Comparison of ENCODE assay signal across 19 cellular contexts in genomic region chr1:39566441-39567137, GRCh38. TPM values are rescaled to one million over a fixed set of nuclear protein-coding genes. Genes with fewer than 3 reads are reported as not detected.
DNase-seq lines count a peak whose midpoint lies in the region; ATAC-seq, FAIRE-seq and TF ChIP-seq lines count a peak whose summit lies in the region.
"Had no signal": no experiment of that assay in that cellular context is flagged by ENCODE, and none has a peak within 500 bp of the region (broad histone marks: within the 10 kb centered on the region; RNA-seq: fewer than 3 reads in every experiment).

No MANE protein-coding gene starts in this region.

- peaks cover 10 to 100% of the 10 kb centered on the region in 2 donors for H3K36me3 ChIP-seq in left lung

- H3K4me3 Mint-ChIP-seq in activated naive CD4-positive, alpha-beta T cell treated with anti-CD3 and anti-CD28 coated beads for 36 hours, result no peak overlapping the region
- H3K4me3 Mint-ChIP-seq in T-helper 17 cell, result no peak overlapping the region
- no peak overlapping the region for H3K4me3 Mint-ChIP-seq in stimulated activated memory B cell treated with anti-CD40 and anti-IgM and Interleukin-4, amounts not matched to agents 10 μg/mL and 1 μg/mL and 100 μg/mL, for 72 hours
- H3K4me3 Mint-ChIP-seq: T-helper 2 cell treated with Interferon-gamma antibody and Interleukin-4, amounts not matched to agents 5 μg/mL and 100 μg/mL, for 36 hours had no signal

- FAIRE-seq in HTR-8/SVneo (lab: Jason Lieb, UNC), result no peak
- FAIRE-seq: endometrium, GM18507 had no signal

- DNase-seq in activated naive CD4-positive, alpha-beta T cell treated with anti-CD3 and anti-CD28 coated beads for 36 hours, result no peak
- no peak for DNase-seq in activated naive CD4-positive, alpha-beta T cell (lab: John Stamatoyannopoulos, UW)
- no peak for DNase-seq in T-helper 17 cell
- DNase-seq in left lung, result no peak
- DNase-seq in HTR-8/SVneo (ENCODE audit: insufficient read length, low spot score), result no peak
- no peak for DNase-seq in SKM-1 treated with dmso at 0.1 percent for 144 hours (lab: John Stamatoyannopoulos, UW; ENCODE audit: unreplicated experiment)
- DNase-seq: MG63; midbrain; NCI-H1694 treated with DMSO at 0.1 percent for 48 hours; NCI-H446 treated with DMSO at 0.1 percent for 48 hours; right cardiac atrium; SHP77; stimulated activated naive CD4-positive, alpha-beta T cell treated with Interleukin-2 at 50 U/mL for 16 hours had no signal

- no peak for TF ChIP-seq CTCF in left lung (IDR thresholded peaks at IDR 0.05)

- H3K27ac Mint-ChIP-seq in activated naive CD4-positive, alpha-beta T cell treated with anti-CD3 and anti-CD28 coated beads for 36 hours, result peak overlapping the region; percentile 30
- peak overlapping the region; percentile 3 for H3K27ac Mint-ChIP-seq in T-helper 17 cell
- H3K27ac Mint-ChIP-seq in stimulated activated memory B cell treated with anti-CD40 and anti-IgM and Interleukin-4, amounts not matched to agents 10 μg/mL and 1 μg/mL and 100 μg/mL, for 72 hours, result peak overlapping the region; percentile 14
- H3K27ac Mint-ChIP-seq: T-helper 2 cell treated with Interferon-gamma antibody and Interleukin-4, amounts not matched to agents 5 μg/mL and 100 μg/mL, for 36 hours had no signal

- no peaks in the 10 kb centered on the region for H3K9me3 Mint-ChIP-seq in activated naive CD4-positive, alpha-beta T cell treated with anti-CD3 and anti-CD28 coated beads for 36 hours
- no peaks in the 10 kb centered on the region for H3K9me3 Mint-ChIP-seq in stimulated activated memory B cell treated with anti-CD40 and anti-IgM and Interleukin-4, amounts not matched to agents 10 μg/mL and 1 μg/mL and 100 μg/mL, for 72 hours
- H3K9me3 Mint-ChIP-seq: T-helper 2 cell treated with Interferon-gamma antibody and Interleukin-4, amounts not matched to agents 5 μg/mL and 100 μg/mL, for 36 hours had no signal

- no peaks in the 10 kb centered on the region for H3K4me1 ChIP-seq in left lung

- H3K9me3 ChIP-seq in T-helper 17 cell (ENCODE audit: control insufficient read depth, low read length, poor library complexity, severe bottlenecking) (no peaks in the 10 kb centered on the region), left lung (no peaks in the 10 kb centered on the region)
- H3K9me3 ChIP-seq: MG63, neutrophil had no signal

- H3K27me3 Mint-ChIP-seq in activated naive CD4-positive, alpha-beta T cell treated with anti-CD3 and anti-CD28 coated beads for 36 hours (ENCODE audit: low read depth), result no peaks in the 10 kb centered on the region
- H3K27me3 Mint-ChIP-seq in T-helper 17 cell, result no peaks in the 10 kb centered on the region
- H3K27me3 Mint-ChIP-seq in stimulated activated memory B cell treated with anti-CD40 and anti-IgM and Interleukin-4, amounts not matched to agents 10 μg/mL and 1 μg/mL and 100 μg/mL, for 72 hours, result no peaks in the 10 kb centered on the region

- no peaks in the 10 kb centered on the region for H3K27me3 ChIP-seq in left lung
- H3K27me3 ChIP-seq: MG63, neutrophil had no signal

- CTCF ChIA-PET in activated naive CD4-positive, alpha-beta T cell treated with anti-CD3 and anti-CD28 coated beads for 36 hours (lab: Charles Lee), result interaction anchor here (1.5 to 1.6 kb wide), 2 partner anchors 11 to 28 kb away, joined by 3 to 4 read pairs; no protein-coding TSS in a partner anchor

- peaks cover 71% of the 10 kb centered on the region for H3K36me3 Mint-ChIP-seq in activated naive CD4-positive, alpha-beta T cell treated with anti-CD3 and anti-CD28 coated beads for 36 hours (ENCODE audit: low read depth)
- H3K36me3 Mint-ChIP-seq in T-helper 17 cell (ENCODE audit: low read depth), result peaks cover 16% of the 10 kb centered on the region
- peaks cover 95% of the 10 kb centered on the region for H3K36me3 Mint-ChIP-seq in stimulated activated memory B cell treated with anti-CD40 and anti-IgM and Interleukin-4, amounts not matched to agents 10 μg/mL and 1 μg/mL and 100 μg/mL, for 72 hours

- no peak overlapping the region for H3K27ac ChIP-seq in left lung
- H3K27ac ChIP-seq: neutrophil had no signal

- ATAC-seq in T-helper 17 cell (no peak), left lung (peak; percentile 34), GM18907 (IDR thresholded peaks at IDR 0.05; ENCODE audit: unreplicated experiment) (no peak)
- no peak for ATAC-seq in stimulated activated memory B cell treated with anti-CD40 and anti-IgM and Interleukin-4, amounts not matched to agents 10 μg/mL and 1 μg/mL and 100 μg/mL, for 72 hours

- intact Hi-C loops in activated naive CD4-positive, alpha-beta T cell treated with anti-CD3 and anti-CD28 coated beads for 36 hours (cut with micrococcal nuclease), result no loop called here
- intact Hi-C loops in left lung (cut with DNase I), result no loop called here

- no peak overlapping the region for H3K4me3 ChIP-seq in left lung
- H3K4me3 ChIP-seq: MG63 had no signal

- H3K4me1 Mint-ChIP-seq in activated naive CD4-positive, alpha-beta T cell treated with anti-CD3 and anti-CD28 coated beads for 36 hours (ENCODE audit: low read depth), result peaks cover 17% of the 10 kb centered on the region
- peaks cover 13% of the 10 kb centered on the region for H3K4me1 Mint-ChIP-seq in T-helper 17 cell
- no peaks in the 10 kb centered on the region for H3K4me1 Mint-ChIP-seq in stimulated activated memory B cell treated with anti-CD40 and anti-IgM and Interleukin-4, amounts not matched to agents 10 μg/mL and 1 μg/mL and 100 μg/mL, for 72 hours

RNA-seq across cellular contexts. Expression of gene PABPC4, which starts 10.0 kb away (rescaled TPM):
- total RNA-seq in activated naive CD4-positive, alpha-beta T cell treated with anti-CD3 and anti-CD28 coated beads for 36 hours, result 100 to 1,000 TPM; 328 to 353 TPM
- 100 to 1,000 TPM; 292 to 332 TPM for total RNA-seq in T-helper 17 cell
- 100 to 1,000 TPM; 226 to 232 TPM for total RNA-seq in left lung
